In genomic region chr12:46578190-46578982, GRCh38 we compare ENCODE assay signal across 1 cellular context.
TF ChIP-seq lines count a peak whose summit lies in the region.

No MANE protein-coding gene starts in this region.

TF ChIP-seq in HepG2, 621 proteins besides CTCF, POLR2A, EP300 and RAD21 (continued from another document):
- TF ChIP-seq PBX3 (CRISPR knock-in tag; IDR thresholded peaks at IDR 0.05; ENCODE audit: borderline replicate concordance): no peak
- no peak for TF ChIP-seq TARDBP (CRISPR knock-in tag; IDR thresholded peaks at IDR 0.05)
- TF ChIP-seq ZBTB7A (CRISPR knock-in tag; IDR thresholded peaks at IDR 0.05): no peak
- TF ChIP-seq CEBPG (CRISPR knock-in tag; IDR thresholded peaks at IDR 0.05): no peak
- no peak for TF ChIP-seq TGIF2 (CRISPR knock-in tag; IDR thresholded peaks at IDR 0.05)
- no peak for TF ChIP-seq JUN (CRISPR knock-in tag; IDR thresholded peaks at IDR 0.05)
- TF ChIP-seq SRSF9 (IDR thresholded peaks at IDR 0.05; ENCODE audit: borderline replicate concordance, insufficient read depth, low read depth, low read length, poor library complexity, severe bottlenecking): no peak
- TF ChIP-seq ZKSCAN5 (CRISPR knock-in tag; IDR thresholded peaks at IDR 0.05): no peak
- no peak for TF ChIP-seq ZNF232 (CRISPR knock-in tag; IDR thresholded peaks at IDR 0.05; ENCODE audit: borderline replicate concordance)
